Comparison of ENCODE assay signal across 23 cellular contexts in the genomic region with DNA sequence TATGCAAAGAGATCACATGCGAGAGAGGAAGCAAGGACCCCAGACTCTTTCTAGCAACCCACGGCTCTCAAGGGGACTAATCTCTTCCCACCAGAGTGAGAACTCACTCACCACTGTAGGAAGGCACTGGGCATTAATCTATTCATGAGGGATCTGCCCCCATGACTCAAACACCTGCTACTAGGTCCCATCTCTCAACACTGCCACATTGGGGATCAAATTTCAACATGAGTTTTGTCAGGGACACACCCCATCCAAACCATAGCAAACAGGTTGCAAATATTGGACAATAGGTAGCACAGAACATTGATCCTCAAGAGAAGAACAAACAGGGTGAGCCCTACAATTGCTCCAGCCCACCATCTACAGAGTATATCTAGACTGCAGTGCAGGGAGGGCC.
A peak's percentile ranks its signal among the peaks of the same experiment; 100 is the strongest.
DNase-seq lines count a peak whose midpoint lies in the region; TF ChIP-seq lines count a peak whose summit lies in the region.
"Had no signal": no experiment of that assay in that cellular context is flagged by ENCODE, and none has a peak within 500 bp of the region (broad histone marks: within the 10 kb centered on the region; RNA-seq: fewer than 3 reads in every experiment).

No MANE protein-coding gene starts in this region.

- no peaks in the 10 kb centered on the region for H3K36me3 Mint-ChIP-seq in MCF 10A (ENCODE audit: insufficient read depth, unreplicated experiment)
- H3K36me3 Mint-ChIP-seq: CD8-positive, alpha-beta memory T cell had no signal

- no peaks in the 10 kb centered on the region for H3K27me3 Mint-ChIP-seq in MCF 10A (ENCODE audit: insufficient read depth, unreplicated experiment)

- no peaks in the 10 kb centered on the region for H3K9me3 Mint-ChIP-seq in MCF 10A (ENCODE audit: unreplicated experiment)
- H3K9me3 Mint-ChIP-seq: HFFc6 had no signal

- DNase-seq in NCI-H2029 (lab: John Stamatoyannopoulos, UW) (peak; percentile 3), NCI-H2029 treated with DMSO at 0.1 percent for 48 hours (lab: John Stamatoyannopoulos, UW) (no peak), MCF 10A (ENCODE audit: unreplicated experiment) (peak; percentile 2), mammary epithelial cell (no peak), NCI-H748 (lab: John Stamatoyannopoulos, UW; ENCODE audit: unreplicated experiment) (peak; percentile 89), OCI-M2 (lab: John Stamatoyannopoulos, UW; ENCODE audit: unreplicated experiment) (no peak), SKM-1 treated with dmso at 0.1 percent for 144 hours (lab: John Stamatoyannopoulos, UW; ENCODE audit: unreplicated experiment) (no peak)
- DNase-seq: CD8-positive, alpha-beta memory T cell; GM23248; H9; HFFc6; NCI-H1092; NCI-H1436; NCI-H2081; NCI-H2227 treated with DMSO at 0.1 percent for 48 hours; NCI-H526; NK-92 treated with Interleukin-12 subunit alpha and Interleukin-12 subunit beta, amount 100 ng/mL, for 24 hours; Peyer's patch; T1000 had no signal

- no peaks in the 10 kb centered on the region for H4K20me1 ChIP-seq in mammary epithelial cell (ENCODE audit: insufficient read depth, low read length)

- no peak overlapping the region for H3K27ac ChIP-seq in mammary epithelial cell (ENCODE audit: insufficient read depth, low read depth, low read length)
- H3K27ac ChIP-seq: C4-2B, GM23248, Peyer's patch, SJSA1 had no signal

- no peaks in the 10 kb centered on the region for H3K4me1 ChIP-seq in mammary epithelial cell (ENCODE audit: insufficient read depth, low read length)
- H3K4me1 ChIP-seq: Peyer's patch, SJSA1 had no signal

- H3K4me1 Mint-ChIP-seq in MCF 10A (ENCODE audit: insufficient read depth, unreplicated experiment) = no peaks in the 10 kb centered on the region
- H3K4me1 Mint-ChIP-seq: CD8-positive, alpha-beta memory T cell; H9 had no signal

- POLR2A ChIA-PET in MCF 10A (lab: Yijun Ruan, JAX) = no interaction called here

- dilution Hi-C loops in mammary epithelial cell (cut with HindIII; ENCODE audit: low sequenced_read_pairs) = no loop called here

- no peak overlapping the region for H3K4me3 ChIP-seq in mammary epithelial cell (replicated peaks in 1 of 3; ENCODE audit: insufficient read depth in 1 of 3, low read depth in 2 of 3, low read length in 3 of 3)
- H3K4me3 ChIP-seq: GM23248, K562, Peyer's patch, SJSA1 had no signal

- no peaks in the 10 kb centered on the region for H3K36me3 ChIP-seq in mammary epithelial cell (ENCODE audit: insufficient read depth, low read length)
- H3K36me3 ChIP-seq: Peyer's patch, SJSA1 had no signal

- H3K9ac ChIP-seq in mammary epithelial cell (ENCODE audit: insufficient read depth, low read length) = no peak overlapping the region
- H3K9ac ChIP-seq: GM23248 had no signal

- H3K27ac Mint-ChIP-seq in MCF 10A (ENCODE audit: low read depth, unreplicated experiment) = no peak overlapping the region
- H3K27ac Mint-ChIP-seq: CD8-positive, alpha-beta memory T cell; H9; HFFc6; T-helper 1 cell treated with Interleukin-12 subunit alpha and Interleukin-12 subunit beta and Interleukin-4 antibody, amounts not matched to agents 30 μg/mL and 1 μg/mL, for 36 hours had no signal

- CTCF ChIA-PET in MCF 10A (lab: Yijun Ruan, JAX) (no interaction called here), mammary epithelial cell (lab: Charles Lee; ENCODE audit: low non-redundant PET) (no interaction called here)

- TF ChIP-seq CTCF in MCF 10A (IDR thresholded peaks at IDR 0.05; ENCODE audit: unreplicated experiment) (no peak), mammary epithelial cell (conservative IDR thresholded peaks at IDR 0.05 in 1 of 2, IDR thresholded peaks at IDR 0.05 in 1 of 2; ENCODE audit: extremely low read depth in 1 of 2, insufficient read depth in 1 of 2, low read depth in 1 of 2, low read length in 2 of 2) (no peak)

- WGBS in mammary epithelial cell (ENCODE audit: low coverage, missing lambda C conversion rate) = 90% methylated on average over 2 of the region's 2 CpGs

- H2AFZ ChIP-seq in mammary epithelial cell (ENCODE audit: low read depth, low read length) = no peak overlapping the region
- H2AFZ ChIP-seq: GM23248 had no signal

- no peak overlapping the region for H3K4me2 ChIP-seq in mammary epithelial cell (ENCODE audit: insufficient read depth, low read depth, low read length)

- BruUV-seq in MCF 10A (replicated peaks; lab: Mats Ljungman, UMichigan) (no TSS peak), mammary epithelial cell (replicated peaks; lab: Mats Ljungman, UMichigan) (no TSS peak)

- in situ Hi-C loops in mammary epithelial cell (cut with MboI; ENCODE audit: low sequenced_read_pairs in 2 of 2) = no loop called here

- peaks cover 1% of the 10 kb centered on the region for H3K27me3 ChIP-seq in mammary epithelial cell (ENCODE audit: insufficient read depth, low read length)
- H3K27me3 ChIP-seq: Peyer's patch, SJSA1 had no signal

- intact Hi-C loops in MCF 10A (cut with micrococcal nuclease) (no loop called here), mammary epithelial cell (cut with micrococcal nuclease) (no loop called here)

- H3K79me2 ChIP-seq in mammary epithelial cell (ENCODE audit: insufficient read depth, low read length) = no peaks in the 10 kb centered on the region

- no peaks in the 10 kb centered on the region for H3K9me3 ChIP-seq in mammary epithelial cell (replicated peaks; ENCODE audit: insufficient read depth, low read length)
- H3K9me3 ChIP-seq: Peyer's patch had no signal

- no peak overlapping the region for H3K4me3 Mint-ChIP-seq in MCF 10A (ENCODE audit: unreplicated experiment)
- H3K4me3 Mint-ChIP-seq: CD8-positive, alpha-beta memory T cell; H9; HFFc6; T-helper 1 cell treated with Interleukin-12 subunit alpha and Interleukin-12 subunit beta and Interleukin-4 antibody, amounts not matched to agents 30 μg/mL and 1 μg/mL, for 36 hours had no signal

Comparison
In these comparisons a context has a peak if more than half of its experiments do, and no peak if none do; other contexts are left out.
1. DNase-seq: peak in NCI-H2029 (single experiment), MCF 10A (single experiment) and NCI-H748 (single experiment); none in NCI-H2029 treated with DMSO at 0.1 percent for 48 hours (single experiment), mammary epithelial cell (single experiment), OCI-M2 (single experiment) and SKM-1 treated with dmso at 0.1 percent for 144 hours (single experiment).